18 cellular contexts compared by ENCODE assay signal in genomic region chr15:81959196-81959595, GRCh38.
"Had no signal": no experiment of that assay in that cellular context is flagged by ENCODE, and none has a peak within 500 bp of the region (broad histone marks: within the 10 kb centered on the region; RNA-seq: fewer than 3 reads in every experiment).

No MANE protein-coding gene starts in this region.

- H3K4me3 ChIP-seq: PC-9, Peyer's patch, SJSA1, SK-N-MC had no signal

- H3K36me3 ChIP-seq: Peyer's patch, SJSA1 had no signal

- H3K27ac ChIP-seq: PC-9, Peyer's patch, SJSA1, SK-N-MC had no signal

- H3K4me2 ChIP-seq: PC-9 had no signal

- H3K4me1 ChIP-seq: Peyer's patch had no signal

- ATAC-seq: T-cell had no signal

- DNase-seq: Karpas-422; KG1; MM.1S; NCI-H2171; NCI-H226; NCI-H446; NCI-H510A; NCI-H524 treated with DMSO at 0.1 percent for 48 hours; NCI-H69; NCI-H774; NK-92 treated with Interleukin-12 subunit alpha and Interleukin-12 subunit beta, amount 100 ng/mL, for 24 hours; PC-9; Peyer's patch; Right ventricle myocardium superior; SIG-M5; T-cell had no signal

- H2AFZ ChIP-seq: PC-9 had no signal

- H3K9me3 ChIP-seq: Peyer's patch, SJSA1 had no signal

- H3K27me3 ChIP-seq: Peyer's patch, SJSA1 had no signal
